In genomic region chr7:113118074-113118959, GRCh38 we compare ENCODE assay signal across 8 cellular contexts. TPM values are rescaled to one million over a fixed set of nuclear protein-coding genes. Genes with fewer than 3 reads are reported as not detected.
DNase-seq lines count a peak whose midpoint lies in the region; FAIRE-seq and TF ChIP-seq lines count a peak whose summit lies in the region.

Gene SMIM30 (minus strand): TSS chr7:113118554. CDS start chr7:113117578, 976 bp downstream.

- peak within 1 kb of the TSS; percentile 69 for H3K4me3 ChIP-seq in neural cell (ENCODE audit: low read length)
- H3K4me3 ChIP-seq in stomach = peak within 1 kb of the TSS; percentile 55 to 65 (median 56)

- TF ChIP-seq POLR2A in H54 (IDR thresholded peaks at IDR 0.05; ENCODE audit: low read depth, low read length) (peak; percentile 88), stomach (IDR thresholded peaks at IDR 0.05) (peak in 1 of 4 donors; percentile 60)

- H3K36me3 ChIP-seq in neural cell (ENCODE audit: insufficient read depth, low read length) = no peaks in the 10 kb centered on the region
- H3K36me3 ChIP-seq in stomach = peaks cover 0 to 20% (median 13%) of the 10 kb centered on the region in 4 donors

- H3K27me3 ChIP-seq in neural cell (ENCODE audit: insufficient read depth, low read depth, low read length) (no peaks in the 10 kb centered on the region), stomach (no peaks in the 10 kb centered on the region)

- peak within 1 kb of the TSS; percentile 82 for H2AFZ ChIP-seq in neural cell (ENCODE audit: low read depth, low read length)

- H3K9me3 ChIP-seq in neural cell (ENCODE audit: low read length) = no peaks in the 10 kb centered on the region
- H3K9me3 ChIP-seq in stomach = no peaks in the 10 kb centered on the region

- H3F3A ChIP-seq in neural cell (ENCODE audit: insufficient read depth, low read length, poor library complexity, severe bottlenecking) = no peaks in the 10 kb centered on the region

- no peaks in the 10 kb centered on the region for H4K20me1 ChIP-seq in neural cell (ENCODE audit: insufficient read depth)

- H3K9me2 ChIP-seq in neural cell (ENCODE audit: insufficient read depth, low read length) = no peaks in the 10 kb centered on the region

- peaks cover 6 to 19% (median 12%) of the 10 kb centered on the region in 4 donors for H3K4me1 ChIP-seq in stomach

- TF ChIP-seq RAD21 in neural cell (conservative IDR thresholded peaks at IDR 0.05) = peak; percentile 66

- H3K79me2 ChIP-seq in neural cell (replicated peaks; ENCODE audit: insufficient read depth, low read length) = no peaks in the 10 kb centered on the region

- intact Hi-C loops in stomach (cut with DNase I; ENCODE audit: low total_unique reads) = no loop called here

- H3K4me2 ChIP-seq in neural cell (ENCODE audit: low read length) = peak within 1 kb of the TSS; percentile 79

- H3K27ac ChIP-seq in neural cell (ENCODE audit: low read length) (peak within 1 kb of the TSS; percentile 76), stomach (peak within 1 kb of the TSS in 4 of 5 donors; percentile 25 to 76 (median 65))

- peak; percentile 87 for DNase-seq in EL
- DNase-seq in H54 (ENCODE audit: insufficient read length, low spot score) = peak; percentile 50
- DNase-seq in M059J (ENCODE audit: low read depth) = peak; percentile 91
- DNase-seq in SHP77 (lab: John Stamatoyannopoulos, UW) = peak; percentile 72 to 93
- DNase-seq in activated effector memory CD4-positive, alpha-beta T cell treated with Interleukin-2 at 50 U/mL for 16 hours = peak; percentile 81
- peak; percentile 83 for DNase-seq in fibroblast of the conjunctiva (ENCODE audit: low read depth)
- DNase-seq in stomach = peak; percentile 93

- TF ChIP-seq CTCF in neural cell (IDR thresholded peaks at IDR 0.05; ENCODE audit: poor library complexity, severe bottlenecking) = no peak
- no peak for TF ChIP-seq CTCF in stomach (IDR thresholded peaks at IDR 0.05)

- H3K9ac ChIP-seq in neural cell (ENCODE audit: low read length) = peak within 1 kb of the TSS; percentile 58

- WGBS in stomach, 5 donors = 0 to 1% (median 0%) methylated on average over 35 of the region's 35 CpGs

- TF ChIP-seq EP300 in neural cell (conservative IDR thresholded peaks at IDR 0.05; ENCODE audit: poor library complexity, severe bottlenecking) = peak; percentile 58
- no peak for TF ChIP-seq EP300 in stomach (IDR thresholded peaks at IDR 0.05)

- FAIRE-seq in H54 (lab: Jason Lieb, UNC) = peak; percentile 94

TF ChIP-seq in neural cell, 6 proteins besides CTCF, POLR2A, EP300 and RAD21:
- TF ChIP-seq POLR2AphosphoS5 (IDR thresholded peaks at IDR 0.05) = peak; percentile 94
- peak; percentile 93 for TF ChIP-seq TAF1 (IDR thresholded peaks at IDR 0.05; ENCODE audit: low read depth)
- TF ChIP-seq MXI1 (conservative IDR thresholded peaks at IDR 0.05; ENCODE audit: poor library complexity, severe bottlenecking) = peak; percentile 75
- TF ChIP-seq REST (IDR thresholded peaks at IDR 0.05; ENCODE audit: borderline replicate concordance) = peak; percentile 88
- TF ChIP-seq EZH2 (IDR thresholded peaks at IDR 0.05; ENCODE audit: borderline replicate concordance, insufficient read depth, low read length, poor library complexity, severe bottlenecking) = no peak
- peak; percentile 55 for TF ChIP-seq SMC3 (conservative IDR thresholded peaks at IDR 0.05; ENCODE audit: poor library complexity)

RNA-seq across cellular contexts. Expression of gene SMIM30, which starts in this region (rescaled TPM):
- total RNA-seq in M059J (2014; rRNA removed; shearing (Covaris generic)) = 109 and 149 TPM in 2 replicates
- 57.4 and 62.8 TPM in 2 replicates for polyA plus RNA-seq in neural cell
- polyA minus RNA-seq in neural cell = 19.5 and 25.2 TPM in 2 replicates
- total RNA-seq in stomach = 100 to 1,000 TPM in 1 of 5 donors, 10 to 100 TPM in 3, not detected in 1; 14.6 to 144 (median 59.7) TPM
- 10 to 100 TPM; 52.2 to 83.4 (median 59.7) TPM for polyA plus RNA-seq in stomach

Comparison
In these comparisons a context has a peak if more than half of its experiments do, and no peak if none do; other contexts are left out.
1. Peak in every context shown above with its lines: DNase-seq, H3K4me3 ChIP-seq and H3K27ac ChIP-seq.